13 cellular contexts compared by ENCODE assay signal in the genomic region with DNA sequence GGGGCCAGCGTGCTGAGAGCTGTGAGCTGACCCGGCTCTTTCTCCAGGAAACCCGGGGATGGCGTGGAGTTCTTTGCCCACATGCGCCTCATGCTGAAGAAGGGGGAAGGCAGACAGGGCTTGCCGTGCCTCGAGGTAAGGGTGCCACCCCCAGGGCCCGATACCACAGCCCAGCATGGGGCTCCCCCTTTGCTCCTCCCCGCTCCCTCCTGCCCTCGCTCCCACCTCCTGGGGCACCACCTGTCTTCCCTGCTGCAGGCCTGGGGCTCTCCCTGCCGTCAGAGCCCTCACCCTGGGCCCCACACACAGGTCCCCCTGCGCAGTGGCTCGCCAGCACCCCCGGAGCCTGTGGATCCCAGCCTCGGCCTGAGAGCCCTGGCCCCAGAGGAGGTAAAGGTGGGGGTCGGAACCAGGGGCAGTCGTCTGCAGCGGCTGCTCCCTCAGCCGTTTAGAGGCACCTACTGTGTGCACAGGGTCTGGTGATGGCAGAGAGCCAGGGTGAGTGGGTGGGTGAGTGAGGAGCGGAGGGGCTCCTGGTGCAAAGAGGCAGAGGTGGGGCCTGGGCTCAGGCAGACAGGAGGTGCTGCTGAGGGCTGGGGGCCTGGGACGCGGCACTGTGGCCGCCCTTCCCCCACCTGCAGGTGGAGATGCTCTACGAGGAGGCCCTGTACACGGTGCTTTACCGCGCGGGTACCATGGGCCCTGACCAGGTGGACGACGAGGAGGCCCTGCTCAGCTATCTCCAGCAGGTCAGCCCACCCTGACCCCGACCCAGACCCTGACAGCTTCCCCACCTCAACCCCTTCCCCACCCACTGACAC. TPM values are rescaled to one million over a fixed set of nuclear protein-coding genes. Genes with fewer than 3 reads are reported as not detected.
DNase-seq lines count a peak whose midpoint lies in the region; ATAC-seq and TF ChIP-seq lines count a peak whose summit lies in the region.
"Had no signal": no experiment of that assay in that cellular context is flagged by ENCODE, and none has a peak within 500 bp of the region (broad histone marks: within the 10 kb centered on the region; RNA-seq: fewer than 3 reads in every experiment).

No MANE protein-coding gene starts in this region.

- H3K27ac ChIP-seq in BLaER1 treated with 17β-estradiol and CSF1 and Interleukin-3, amounts not matched to agents 10 nM and 100 nM, result no peak overlapping the region
- H3K27ac ChIP-seq in OCI-LY3 (ENCODE audit: low read length), result no peak overlapping the region
- H3K27ac ChIP-seq in neural cell (ENCODE audit: low read length), result no peak overlapping the region
- no peak overlapping the region for H3K27ac ChIP-seq in gastroesophageal sphincter

- DNase-seq in NCI-H2107 (lab: John Stamatoyannopoulos, UW), result peak; percentile 24
- DNase-seq: DND-41, GDM1, HCEC 1CT had no signal

- peak overlapping the region in 7 of 11 experiments; percentile 23 to 53 (median 46); a peak in 10 of 22 replicates for H3K4me2 ChIP-seq in BLaER1 treated with 17β-estradiol and CSF1 and Interleukin-3, amounts not matched to agents 10 nM and 100 nM
- H3K4me2 ChIP-seq in OCI-LY3 (ENCODE audit: low read length) (peak overlapping the region; percentile 85), neural cell (ENCODE audit: low read length) (no peak overlapping the region)

- H3K9me2 ChIP-seq in neural cell (ENCODE audit: insufficient read depth, low read length), result no peaks in the 10 kb centered on the region

- H4K20me1 ChIP-seq in BLaER1 treated with 17β-estradiol and CSF1 and Interleukin-3, amounts not matched to agents 10 nM and 100 nM, result peaks cover 0 to 90% (median 50%) of the 10 kb centered on the region in 11 experiments; a peak in 19 of 22 replicates
- H4K20me1 ChIP-seq in OCI-LY3 (ENCODE audit: insufficient read depth, low read length), result no peaks in the 10 kb centered on the region
- no peaks in the 10 kb centered on the region for H4K20me1 ChIP-seq in neural cell (ENCODE audit: insufficient read depth)

- no peak overlapping the region for H3K4me3 ChIP-seq in BLaER1 treated with 17β-estradiol and CSF1 and Interleukin-3, amounts not matched to agents 10 nM and 100 nM
- peak overlapping the region; percentile 63 for H3K4me3 ChIP-seq in OCI-LY3 (ENCODE audit: low read length)
- H3K4me3 ChIP-seq in neural cell (ENCODE audit: low read length), result no peak overlapping the region
- H3K4me3 ChIP-seq in gastroesophageal sphincter, result no peak overlapping the region

- TF ChIP-seq EP300 in neural cell (conservative IDR thresholded peaks at IDR 0.05; ENCODE audit: poor library complexity, severe bottlenecking) (no peak), gastroesophageal sphincter (IDR thresholded peaks at IDR 0.05) (no peak)

- no peaks in the 10 kb centered on the region for H3K79me2 ChIP-seq in OCI-LY3 (ENCODE audit: low read length)
- H3K79me2 ChIP-seq in neural cell (replicated peaks; ENCODE audit: insufficient read depth, low read length), result peaks cover 17% of the 10 kb centered on the region

- ATAC-seq in HG03439 (IDR thresholded peaks at IDR 0.05; ENCODE audit: unreplicated experiment) (no peak), gastroesophageal sphincter (no peak), GM19324 (IDR thresholded peaks at IDR 0.05; ENCODE audit: low FRiP score, unreplicated experiment) (no peak)
- ATAC-seq: CD8-positive, alpha-beta T cell had no signal

- TF ChIP-seq CTCF in OCI-LY3 (IDR thresholded peaks at IDR 0.05; ENCODE audit: low read depth, low read length), result no peak
- no peak for TF ChIP-seq CTCF in neural cell (IDR thresholded peaks at IDR 0.05; ENCODE audit: poor library complexity, severe bottlenecking)
- TF ChIP-seq CTCF in gastroesophageal sphincter (IDR thresholded peaks at IDR 0.05), result no peak

- no peak overlapping the region for H3K9ac ChIP-seq in BLaER1 treated with 17β-estradiol and CSF1 and Interleukin-3, amounts not matched to agents 10 nM and 100 nM
- H3K9ac ChIP-seq in OCI-LY3 (ENCODE audit: low read length) (peak overlapping the region; percentile 36; the same call in 1 of the 2 replicates), neural cell (ENCODE audit: low read length) (peak overlapping the region; percentile 23)

- H3F3A ChIP-seq in neural cell (ENCODE audit: insufficient read depth, low read length, poor library complexity, severe bottlenecking), result no peaks in the 10 kb centered on the region

- H3K9me3 ChIP-seq in BLaER1 treated with 17β-estradiol and CSF1 and Interleukin-3, amounts not matched to agents 10 nM and 100 nM (replicated peaks in 1 of 11), result no peaks in the 10 kb centered on the region
- no peaks in the 10 kb centered on the region for H3K9me3 ChIP-seq in OCI-LY3 (ENCODE audit: insufficient read depth, low read length)
- no peaks in the 10 kb centered on the region for H3K9me3 ChIP-seq in neural cell (ENCODE audit: low read length)
- no peaks in the 10 kb centered on the region for H3K9me3 ChIP-seq in gastroesophageal sphincter
- H3K9me3 ChIP-seq: Caco-2 had no signal

- peaks cover 21 to 82% (median 70%) of the 10 kb centered on the region in 10 experiments for H3K4me1 ChIP-seq in BLaER1 treated with 17β-estradiol and CSF1 and Interleukin-3, amounts not matched to agents 10 nM and 100 nM
- H3K4me1 ChIP-seq in OCI-LY3 (ENCODE audit: low read length) (peaks cover 37% of the 10 kb centered on the region), gastroesophageal sphincter (peaks cover 0 to 28% (median 11%) of the 10 kb centered on the region in 3 donors)

- no peak for TF ChIP-seq RAD21 in neural cell (conservative IDR thresholded peaks at IDR 0.05)

- peaks cover 30 to 44% (median 40%) of the 10 kb centered on the region in 11 experiments for H3K27me3 ChIP-seq in BLaER1 treated with 17β-estradiol and CSF1 and Interleukin-3, amounts not matched to agents 10 nM and 100 nM
- H3K27me3 ChIP-seq in OCI-LY3 (ENCODE audit: low read depth, low read length), result peaks cover 15% of the 10 kb centered on the region; the same call in 1 of the 2 replicates
- peaks cover 7% of the 10 kb centered on the region for H3K27me3 ChIP-seq in neural cell (ENCODE audit: insufficient read depth, low read depth, low read length)
- H3K27me3 ChIP-seq in gastroesophageal sphincter, result peaks cover 81% of the 10 kb centered on the region

- WGBS in gastroesophageal sphincter (ENCODE audit: low coverage in 1 of 2), 2 donors, result 18 to 90% methylated on average over 2 of the region's 31 CpGs

- H2AFZ ChIP-seq in OCI-LY3 (ENCODE audit: low read depth, low read length) (no peak overlapping the region), neural cell (ENCODE audit: low read depth, low read length) (no peak overlapping the region)

- no peak for TF ChIP-seq POLR2A in gastroesophageal sphincter (IDR thresholded peaks at IDR 0.05)

- no peaks in the 10 kb centered on the region for H3K36me3 ChIP-seq in BLaER1 treated with 17β-estradiol and CSF1 and Interleukin-3, amounts not matched to agents 10 nM and 100 nM
- H3K36me3 ChIP-seq in OCI-LY3 (replicated peaks; ENCODE audit: low read depth, low read length), result no peaks in the 10 kb centered on the region
- no peaks in the 10 kb centered on the region for H3K36me3 ChIP-seq in neural cell (ENCODE audit: insufficient read depth, low read length)
- no peaks in the 10 kb centered on the region for H3K36me3 ChIP-seq in gastroesophageal sphincter

TF ChIP-seq in neural cell, 6 proteins besides CTCF, POLR2A, EP300 and RAD21:
- TF ChIP-seq, protein P1, sequence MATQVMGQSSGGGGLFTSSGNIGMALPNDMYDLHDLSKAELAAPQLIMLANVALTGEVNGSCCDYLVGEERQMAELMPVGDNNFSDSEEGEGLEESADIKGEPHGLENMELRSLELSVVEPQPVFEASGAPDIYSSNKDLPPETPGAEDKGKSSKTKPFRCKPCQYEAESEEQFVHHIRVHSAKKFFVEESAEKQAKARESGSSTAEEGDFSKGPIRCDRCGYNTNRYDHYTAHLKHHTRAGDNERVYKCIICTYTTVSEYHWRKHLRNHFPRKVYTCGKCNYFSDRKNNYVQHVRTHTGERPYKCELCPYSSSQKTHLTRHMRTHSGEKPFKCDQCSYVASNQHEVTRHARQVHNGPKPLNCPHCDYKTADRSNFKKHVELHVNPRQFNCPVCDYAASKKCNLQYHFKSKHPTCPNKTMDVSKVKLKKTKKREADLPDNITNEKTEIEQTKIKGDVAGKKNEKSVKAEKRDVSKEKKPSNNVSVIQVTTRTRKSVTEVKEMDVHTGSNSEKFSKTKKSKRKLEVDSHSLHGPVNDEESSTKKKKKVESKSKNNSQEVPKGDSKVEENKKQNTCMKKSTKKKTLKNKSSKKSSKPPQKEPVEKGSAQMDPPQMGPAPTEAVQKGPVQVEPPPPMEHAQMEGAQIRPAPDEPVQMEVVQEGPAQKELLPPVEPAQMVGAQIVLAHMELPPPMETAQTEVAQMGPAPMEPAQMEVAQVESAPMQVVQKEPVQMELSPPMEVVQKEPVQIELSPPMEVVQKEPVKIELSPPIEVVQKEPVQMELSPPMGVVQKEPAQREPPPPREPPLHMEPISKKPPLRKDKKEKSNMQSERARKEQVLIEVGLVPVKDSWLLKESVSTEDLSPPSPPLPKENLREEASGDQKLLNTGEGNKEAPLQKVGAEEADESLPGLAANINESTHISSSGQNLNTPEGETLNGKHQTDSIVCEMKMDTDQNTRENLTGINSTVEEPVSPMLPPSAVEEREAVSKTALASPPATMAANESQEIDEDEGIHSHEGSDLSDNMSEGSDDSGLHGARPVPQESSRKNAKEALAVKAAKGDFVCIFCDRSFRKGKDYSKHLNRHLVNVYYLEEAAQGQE (IDR thresholded peaks at IDR 0.05; ENCODE audit: borderline replicate concordance), result no peak
- TF ChIP-seq TAF1 (IDR thresholded peaks at IDR 0.05; ENCODE audit: low read depth), result no peak
- no peak for TF ChIP-seq MXI1 (conservative IDR thresholded peaks at IDR 0.05; ENCODE audit: poor library complexity, severe bottlenecking)
- TF ChIP-seq EZH2 (IDR thresholded peaks at IDR 0.05; ENCODE audit: borderline replicate concordance, insufficient read depth, low read length, poor library complexity, severe bottlenecking), result no peak
- TF ChIP-seq POLR2AphosphoS5 (IDR thresholded peaks at IDR 0.05), result no peak
- no peak for TF ChIP-seq SMC3 (conservative IDR thresholded peaks at IDR 0.05; ENCODE audit: poor library complexity)
TF ChIP-seq in neural cell: peak in this region for 0.

RNA-seq across cellular contexts. Expression of gene BAIAP3, which starts 5.6 kb away (rescaled TPM):
- polyA plus RNA-seq in neural cell, result 65.2 and 93.7 TPM in 2 replicates
- polyA minus RNA-seq in neural cell, result 33.0 and 36.8 TPM in 2 replicates
- total RNA-seq in gastroesophageal sphincter, result 10 to 100 TPM in 1 of 4 donors, 1 to 10 TPM in 3; 1.1 to 14.2 (median 3.0) TPM
- polyA plus RNA-seq: CD14-positive monocyte had no signal

RNA-seq across cellular contexts. Expression of gene TSR3, which starts 12.6 kb away (rescaled TPM):
- polyA plus RNA-seq in neural cell, result 102 and 106 TPM in 2 replicates
- polyA minus RNA-seq in neural cell, result 45.6 and 52.8 TPM in 2 replicates
- total RNA-seq in gastroesophageal sphincter, result 100 to 1,000 TPM in 3 of 4 donors, 10 to 100 TPM in 1; 63.7 to 107 (median 103) TPM

RNA-seq across cellular contexts. Expression of gene GNPTG, which starts 12.7 kb away (rescaled TPM):
- 74.2 and 90.5 TPM in 2 replicates for polyA plus RNA-seq in neural cell
- 17.7 and 19.2 TPM in 2 replicates for polyA minus RNA-seq in neural cell
- total RNA-seq in gastroesophageal sphincter, result 10 to 100 TPM; 45.1 to 55.3 (median 50.5) TPM

RNA-seq across cellular contexts. Expression of gene UBE2I, which starts 29.6 kb away (rescaled TPM):
- 111 and 126 TPM in 2 replicates for polyA plus RNA-seq in neural cell
- polyA minus RNA-seq in neural cell, result 88.9 and 97.6 TPM in 2 replicates
- 10 to 100 TPM; 53.3 to 95.9 (median 76.9) TPM for total RNA-seq in gastroesophageal sphincter

Comparison
In these comparisons a context has a peak if more than half of its experiments do, and no peak if none do; other contexts are left out.
1. H3K9ac ChIP-seq: peak in OCI-LY3 (single experiment) and neural cell (single experiment); none in BLaER1 treated with 17β-estradiol and CSF1 and Interleukin-3, amounts not matched to agents 10 nM and 100 nM (0 of 11).